ENCODE assay signal across 22 cellular contexts in genomic region chr15:25426896-25427610, GRCh38. TPM values are rescaled to one million over a fixed set of nuclear protein-coding genes. Genes with fewer than 3 reads are reported as not detected.
DNase-seq lines count a peak whose midpoint lies in the region; ATAC-seq, FAIRE-seq and TF ChIP-seq lines count a peak whose summit lies in the region.
"Had no signal": no experiment of that assay in that cellular context is flagged by ENCODE, and none has a peak within 500 bp of the region (broad histone marks: within the 10 kb centered on the region; RNA-seq: fewer than 3 reads in every experiment).

No MANE protein-coding gene starts in this region.

- H3K27me3 Mint-ChIP-seq in T-helper 17 cell, result no peaks in the 10 kb centered on the region
- H3K27me3 Mint-ChIP-seq: dendritic cell treated with granulocyte-macrophage colony-stimulating factor and Interleukin-4, amounts not matched to agents 40 ng/mL and 50 ng/mL, for 4 days; IgD-negative memory B cell; stimulated activated memory B cell treated with anti-CD40 and anti-IgM and Interleukin-4, amounts not matched to agents 10 μg/mL and 1 μg/mL and 100 μg/mL, for 72 hours had no signal

- peak overlapping the region; percentile 21 for H3K4me3 Mint-ChIP-seq in T-helper 17 cell
- H3K4me3 Mint-ChIP-seq: dendritic cell treated with granulocyte-macrophage colony-stimulating factor and Interleukin-4, amounts not matched to agents 40 ng/mL and 50 ng/mL, for 4 days; stimulated activated memory B cell treated with anti-CD40 and anti-IgM and Interleukin-4, amounts not matched to agents 10 μg/mL and 1 μg/mL and 100 μg/mL, for 72 hours had no signal

- no peaks in the 10 kb centered on the region for H3K9me3 ChIP-seq in right cardiac atrium (ENCODE audit: control insufficient read depth, low read length)
- no peaks in the 10 kb centered on the region for H3K9me3 ChIP-seq in T-helper 17 cell (ENCODE audit: control insufficient read depth, low read length, poor library complexity, severe bottlenecking)
- no peaks in the 10 kb centered on the region for H3K9me3 ChIP-seq in endothelial cell of umbilical vein (replicated peaks; ENCODE audit: control insufficient read depth, insufficient read depth, low read length)
- H3K9me3 ChIP-seq: adrenal gland, Peyer's patch, SJSA1 had no signal

- no peak for TF ChIP-seq POLR2A in endothelial cell of umbilical vein (IDR thresholded peaks at IDR 0.05; ENCODE audit: low read depth, low read length)

- no TSS peak for BruUV-seq in endothelial cell of umbilical vein (replicated peaks; lab: Mats Ljungman, UMichigan)

- intact Hi-C loops in left ventricle myocardium superior (cut with micrococcal nuclease) (no loop called here), right cardiac atrium (cut with DNase I) (no loop called here), endothelial cell of umbilical vein (cut with micrococcal nuclease) (no loop called here)

- H3K4me3 ChIP-seq in right cardiac atrium (ENCODE audit: low read length) (no peak overlapping the region), endothelial cell of umbilical vein (replicated peaks in 1 of 3; ENCODE audit: insufficient read depth in 1 of 3, low read depth in 1 of 3, low read length in 3 of 3) (no peak overlapping the region)
- H3K4me3 ChIP-seq: adrenal gland, BLaER1, hepatocyte, lung, Peyer's patch, SJSA1 had no signal

- H3K9me1 ChIP-seq in endothelial cell of umbilical vein (replicated peaks; ENCODE audit: control insufficient read depth, extremely low read depth, insufficient read depth, low read length), result no peaks in the 10 kb centered on the region

- dilution Hi-C loops in endothelial cell of umbilical vein (cut with MboI; ENCODE audit: extremely low pct_ligation_motif_present, low sequenced_read_pairs), result no loop called here

- no peak for FAIRE-seq in endothelial cell of umbilical vein (lab: Jason Lieb, UNC)
- FAIRE-seq: bronchial epithelial cell had no signal

- no peak overlapping the region for H2AFZ ChIP-seq in endothelial cell of umbilical vein (ENCODE audit: low read depth, low read length)
- H2AFZ ChIP-seq: hepatocyte had no signal

- peak overlapping the region; percentile 67 for H3K27ac Mint-ChIP-seq in T-helper 17 cell
- H3K27ac Mint-ChIP-seq: dendritic cell treated with granulocyte-macrophage colony-stimulating factor and Interleukin-4, amounts not matched to agents 40 ng/mL and 50 ng/mL, for 4 days; IgD-negative memory B cell; stimulated activated memory B cell treated with anti-CD40 and anti-IgM and Interleukin-4, amounts not matched to agents 10 μg/mL and 1 μg/mL and 100 μg/mL, for 72 hours had no signal

- no peak overlapping the region for H3K4me2 ChIP-seq in endothelial cell of umbilical vein (ENCODE audit: insufficient read depth, low read length)
- H3K4me2 ChIP-seq: BLaER1, hepatocyte had no signal

- H3K4me1 ChIP-seq in right cardiac atrium (ENCODE audit: control insufficient read depth, insufficient read depth, low read length) (peaks cover 6% of the 10 kb centered on the region), endothelial cell of umbilical vein (ENCODE audit: control insufficient read depth, extremely low read depth, insufficient read depth, low read length) (peaks cover 4% of the 10 kb centered on the region)
- H3K4me1 ChIP-seq: BLaER1, SJSA1 had no signal

- peaks cover 16% of the 10 kb centered on the region for H4K20me1 ChIP-seq in endothelial cell of umbilical vein (replicated peaks; ENCODE audit: control insufficient read depth, extremely low read depth, insufficient read depth, low read length)

- H3K4me1 Mint-ChIP-seq in T-helper 17 cell, result peaks cover 36% of the 10 kb centered on the region

- H3K36me3 Mint-ChIP-seq in T-helper 17 cell (ENCODE audit: low read depth), result no peaks in the 10 kb centered on the region

- ATAC-seq in left ventricle myocardium superior (peak; percentile 38), right cardiac atrium (no peak), T-helper 17 cell (peak; percentile 45)
- ATAC-seq in activated CD4-positive, CD25-positive, alpha-beta regulatory T cell treated with anti-CD3 and anti-CD28 coated beads, Interleukin-2, amount 50 U/mL, for 24 hours, result no peak
- ATAC-seq: sciatic nerve; stimulated activated memory B cell treated with anti-CD40 and anti-IgM and Interleukin-4, amounts not matched to agents 10 μg/mL and 1 μg/mL and 100 μg/mL, for 72 hours had no signal

- no peaks in the 10 kb centered on the region for H3K36me3 ChIP-seq in endothelial cell of umbilical vein (ENCODE audit: control insufficient read depth in 2 of 2, extremely low read depth in 1 of 2, insufficient read depth in 2 of 2, low read length in 2 of 2)
- H3K36me3 ChIP-seq: adrenal gland, Peyer's patch had no signal

- 25% methylated on average over 3 of the region's 3 CpGs for WGBS in right cardiac atrium

- H3K27ac ChIP-seq in right cardiac atrium (ENCODE audit: low read length) (no peak overlapping the region), endothelial cell of umbilical vein (ENCODE audit: insufficient read depth, low read depth, low read length) (no peak overlapping the region)
- H3K27ac ChIP-seq: adrenal gland, BLaER1, hepatocyte, Peyer's patch, SJSA1 had no signal

- CTCF ChIA-PET in endothelial cell of umbilical vein (lab: Charles Lee), result no interaction called here

- H3K27me3 ChIP-seq in right cardiac atrium (ENCODE audit: control insufficient read depth, insufficient read depth) (no peaks in the 10 kb centered on the region), endothelial cell of umbilical vein (ENCODE audit: control insufficient read depth in 2 of 2, insufficient read depth in 2 of 2, low read length in 2 of 2) (no peaks in the 10 kb centered on the region)
- H3K27me3 ChIP-seq: adrenal gland, BLaER1, hepatocyte, Peyer's patch, SJSA1 had no signal

- DNase-seq in left ventricle myocardium superior (no peak), right cardiac atrium (no peak), T-helper 17 cell (no peak), endothelial cell of umbilical vein (ENCODE audit: low read depth, low spot score) (peak; percentile 20), SKM-1 treated with dmso at 0.1 percent for 144 hours (lab: John Stamatoyannopoulos, UW; ENCODE audit: unreplicated experiment) (no peak)
- no peak for DNase-seq in activated CD4-positive, alpha-beta T cell treated with anti-CD3 and anti-CD28 coated beads, Interleukin-2, amount 50 U/mL, for 48 hours
- DNase-seq in activated effector memory CD4-positive, alpha-beta T cell treated with anti-CD3 and anti-CD28 coated beads, Interleukin-2, amount 50 U/mL, for 16 hours, result no peak
- DNase-seq: activated CD4-positive, alpha-beta T cell treated with anti-CD3 and anti-CD28 coated beads for 1 hour; adrenal gland; DMS 273 treated with DMSO at 0.1 percent for 48 hours; NCI-H1694; Peyer's patch had no signal

- no peak for TF ChIP-seq CTCF in endothelial cell of umbilical vein (IDR thresholded peaks at IDR 0.05; ENCODE audit: extremely low read depth in 1 of 2, insufficient read depth in 1 of 2, low read depth in 1 of 2, low read length in 2 of 2)

- POLR2A ChIA-PET in endothelial cell of umbilical vein (lab: Charles Lee), result no interaction called here

- no peak overlapping the region for H3K9ac ChIP-seq in endothelial cell of umbilical vein (replicated peaks; ENCODE audit: extremely low read depth, insufficient read depth, low read length)
- H3K9ac ChIP-seq: BLaER1 had no signal

- peaks cover 94% of the 10 kb centered on the region for H3K79me2 ChIP-seq in endothelial cell of umbilical vein (ENCODE audit: control insufficient read depth, insufficient read depth, low read length)

TF ChIP-seq in endothelial cell of umbilical vein, 7 proteins besides CTCF, POLR2A, EP300 and RAD21:
- TF ChIP-seq POLR2AphosphoS5 (IDR thresholded peaks at IDR 0.05; ENCODE audit: insufficient read depth, low read depth, low read length) (no peak), MYC (IDR thresholded peaks at IDR 0.05; ENCODE audit: low read depth, low read length) (no peak), FOS (IDR thresholded peaks at IDR 0.05; ENCODE audit: borderline replicate concordance, insufficient read depth, low read length) (no peak), GATA2 (IDR thresholded peaks at IDR 0.05; ENCODE audit: insufficient read depth, insufficient read length, low read depth, low read length) (peak; percentile 6), EZH2 (IDR thresholded peaks at IDR 0.05; ENCODE audit: borderline replicate concordance, low read depth, low read length, severe bottlenecking) (no peak)
- TF ChIP-seq, protein P1, sequence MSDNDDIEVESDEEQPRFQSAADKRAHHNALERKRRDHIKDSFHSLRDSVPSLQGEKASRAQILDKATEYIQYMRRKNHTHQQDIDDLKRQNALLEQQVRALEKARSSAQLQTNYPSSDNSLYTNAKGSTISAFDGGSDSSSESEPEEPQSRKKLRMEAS (IDR thresholded peaks at IDR 0.05; ENCODE audit: insufficient read depth, insufficient read length), result no peak

RNA-seq across cellular contexts. Expression of gene UBE3A, which starts 11.8 kb away (rescaled TPM):
- total RNA-seq in left ventricle myocardium superior, result 103 TPM
- total RNA-seq in right cardiac atrium, result 100 to 1,000 TPM; 100 to 119 (median 107) TPM
- polyA plus RNA-seq in right cardiac atrium, result 30.7 TPM
- 100 to 1,000 TPM; 109 to 115 TPM for total RNA-seq in T-helper 17 cell
- total RNA-seq in endothelial cell of umbilical vein, result 66.7 and 69.3 TPM in 2 replicates
- polyA plus RNA-seq in endothelial cell of umbilical vein, result 6.9 and 8.5 TPM in 2 replicates
- 11.5 and 13.4 TPM in 2 replicates for polyA plus RNA-seq in endothelial cell of umbilical vein (2011; cell fraction: cytosol; rRNA removed)
- polyA plus RNA-seq in endothelial cell of umbilical vein (2011; cell fraction: nucleus; rRNA removed), result 32.4 and 32.6 TPM in 2 replicates
- polyA plus RNA-seq in endothelial cell of umbilical vein (2012), result 20.9 and 27.3 TPM in 2 replicates
- polyA minus RNA-seq in endothelial cell of umbilical vein, result 56.0 and 66.2 TPM in 2 replicates
- 68.3 TPM for polyA minus RNA-seq in endothelial cell of umbilical vein (2011; cell fraction: cytosol; rRNA and poly(A)+ RNA removed)
- 145 and 178 TPM in 2 replicates for polyA minus RNA-seq in endothelial cell of umbilical vein (2011; cell fraction: nucleus; rRNA and poly(A)+ RNA removed)

Comparison
In these comparisons a context has a peak if more than half of its experiments do, and no peak if none do; other contexts are left out.
1. ATAC-seq: peak in left ventricle myocardium superior (single experiment) and T-helper 17 cell (single experiment); none in right cardiac atrium (0 of 2) and activated CD4-positive, CD25-positive, alpha-beta regulatory T cell treated with anti-CD3 and anti-CD28 coated beads, Interleukin-2, amount 50 U/mL, for 24 hours (0 of 2).